In genomic region chr3:195989921-195990840, GRCh38 we compare ENCODE assay signal across 8 cellular contexts.
A peak's percentile ranks its signal among the peaks of the same experiment; 100 is the strongest.
DNase-seq lines count a peak whose midpoint lies in the region; ATAC-seq and TF ChIP-seq lines count a peak whose summit lies in the region.
"Not testable (repeated sequence)": the region's sequence is repeated elsewhere in the genome, so short reads cannot be mapped to it uniquely, and the experiment has no call there.

No MANE protein-coding gene starts in this region.

- H3K36me3 Mint-ChIP-seq in activated CD4-positive, alpha-beta T cell treated with anti-CD3 and anti-CD28 coated beads, Interleukin-2, amount 10 ng/mL, durations not matched to agents 24 days and 14 days (ENCODE audit: low read depth): not testable (repeated sequence)

- H3K4me3 Mint-ChIP-seq in activated CD4-positive, alpha-beta T cell treated with anti-CD3 and anti-CD28 coated beads, Interleukin-2, amount 10 ng/mL, durations not matched to agents 24 days and 14 days: peak overlapping the region; percentile 78

- H3K4me3 ChIP-seq in HUES64 (ENCODE audit: low read length) (peak overlapping the region; percentile 76), iPS-15b (ENCODE audit: low read depth, low read length) (peak overlapping the region; percentile 63), psoas muscle (peak overlapping the region; percentile 84), suprapubic skin (peak overlapping the region; percentile 75)

- 3% methylated on average over 76 of the region's 107 CpGs for WGBS in HUES64
- 1 to 2% (median 1%) methylated on average over 44 to 89 of the region's 107 CpGs for WGBS in psoas muscle, 3 donors
- under 1% methylated on average over 11 of the region's 107 CpGs for WGBS in suprapubic skin

- not testable (repeated sequence) for H3K36me3 ChIP-seq in HUES64 (ENCODE audit: insufficient read depth, low read length); iPS-15b (ENCODE audit: control insufficient read depth, insufficient read depth, low read length); psoas muscle (ENCODE audit: insufficient read depth in 1 of 2, low read depth in 1 of 2); suprapubic skin

- ATAC-seq in psoas muscle: peak; percentile 93 to 97 (median 97)

- not testable (repeated sequence) for TF ChIP-seq EP300 in suprapubic skin (IDR thresholded peaks at IDR 0.05)

- peak overlapping the region; percentile 74 for H3K9ac ChIP-seq in HUES64 (ENCODE audit: low read depth, low read length)
- peak overlapping the region; percentile 24 for H3K9ac ChIP-seq in iPS-15b (ENCODE audit: low read depth, low read length)

- not testable (repeated sequence) for H3K4me1 ChIP-seq in HUES64 (ENCODE audit: insufficient read depth, low read length); iPS-15b (ENCODE audit: control insufficient read depth, insufficient read depth, low read length); psoas muscle; suprapubic skin

- CTCF ChIA-PET in GM10248 (lab: Yijun Ruan, JAX): not testable (repeated sequence)

- H3K9me3 ChIP-seq in HUES64 (ENCODE audit: insufficient read depth, low read depth, low read length); iPS-15b (ENCODE audit: control insufficient read depth, insufficient read depth, low read length); psoas muscle; suprapubic skin: not testable (repeated sequence)

- not testable (repeated sequence) for H3K9me3 Mint-ChIP-seq in activated CD4-positive, alpha-beta T cell treated with anti-CD3 and anti-CD28 coated beads, Interleukin-2, amount 10 ng/mL, durations not matched to agents 24 days and 14 days

- H3K27ac Mint-ChIP-seq in activated CD4-positive, alpha-beta T cell treated with anti-CD3 and anti-CD28 coated beads, Interleukin-2, amount 10 ng/mL, durations not matched to agents 24 days and 14 days: peak overlapping the region; percentile 79

- H3K27me3 ChIP-seq in HUES64 (ENCODE audit: insufficient read depth, low read length); iPS-15b (ENCODE audit: control insufficient read depth, insufficient read depth, low read length); psoas muscle (ENCODE audit: insufficient read depth in 3 of 3, low read length in 2 of 3); suprapubic skin: not testable (repeated sequence)

- POLR2A ChIA-PET in GM10248 (lab: Yijun Ruan, JAX): not testable (repeated sequence)

- not testable (repeated sequence) for TF ChIP-seq CTCF in GM10248 (IDR thresholded peaks at IDR 0.05; ENCODE audit: control extremely low read depth, extremely low read depth, low read depth, missing control alignments); psoas muscle (IDR thresholded peaks at IDR 0.05); suprapubic skin (IDR thresholded peaks at IDR 0.05)

- TF ChIP-seq POLR2A in suprapubic skin (IDR thresholded peaks at IDR 0.05): peak in 1 of 2 donors; percentile 62

- peak; percentile 41 for DNase-seq in GM10248 (ENCODE audit: extremely low spot score)
- DNase-seq in H4 (ENCODE audit: low spot score): peak; percentile 64
- DNase-seq in activated CD4-positive, alpha-beta T cell treated with anti-CD3 and anti-CD28 coated beads, Interleukin-2, amount 10 ng/mL, durations not matched to agents 24 days and 14 days: peak; percentile 99
- DNase-seq in central memory CD4-positive, alpha-beta T cell: peak; percentile 92
- peak; percentile 93 to 98 for DNase-seq in psoas muscle
- peak; percentile 87 to 91 for DNase-seq in suprapubic skin (ENCODE audit: low spot score in 2 of 2)

- not testable (repeated sequence) for H3K27me3 Mint-ChIP-seq in activated CD4-positive, alpha-beta T cell treated with anti-CD3 and anti-CD28 coated beads, Interleukin-2, amount 10 ng/mL, durations not matched to agents 24 days and 14 days

- H3K4me1 Mint-ChIP-seq in activated CD4-positive, alpha-beta T cell treated with anti-CD3 and anti-CD28 coated beads, Interleukin-2, amount 10 ng/mL, durations not matched to agents 24 days and 14 days: not testable (repeated sequence)

- H3K27ac ChIP-seq in HUES64 (ENCODE audit: low read depth, low read length) (peak overlapping the region; percentile 58; the same call in 1 of the 2 replicates), psoas muscle (peak overlapping the region; percentile 88), suprapubic skin (peak overlapping the region; percentile 85)

- intact Hi-C loops in activated CD4-positive, alpha-beta T cell treated with anti-CD3 and anti-CD28 coated beads, Interleukin-2, amount 10 ng/mL, durations not matched to agents 24 days and 14 days (cut with micrococcal nuclease): loop anchor here (5.0 kb wide), 1 partner anchor 138 kb away; no protein-coding TSS in a partner anchor
- intact Hi-C loops in psoas muscle (cut with DNase I): not testable (repeated sequence)

Comparison
In these comparisons a context has a peak if more than half of its experiments do, and no peak if none do; other contexts are left out.
1. Peak in every context shown above with its lines: DNase-seq, ATAC-seq, H3K4me3 ChIP-seq and H3K27ac ChIP-seq.
2. DNase-seq: peak in every context shown above with its lines; median percentile 99 in activated CD4-positive, alpha-beta T cell treated with anti-CD3 and anti-CD28 coated beads, Interleukin-2, amount 10 ng/mL, durations not matched to agents 24 days and 14 days; 96 in psoas muscle; 92 in central memory CD4-positive, alpha-beta T cell; 89 in suprapubic skin; 64 in H4; 41 in GM10248.